Comparison of ENCODE assay signal across 9 cellular contexts in genomic region chr10:104809288-104810090, GRCh38.
DNase-seq lines count a peak whose midpoint lies in the region; ATAC-seq and TF ChIP-seq lines count a peak whose summit lies in the region.
"Had no signal": no experiment of that assay in that cellular context is flagged by ENCODE, and none has a peak within 500 bp of the region (broad histone marks: within the 10 kb centered on the region; RNA-seq: fewer than 3 reads in every experiment).

No MANE protein-coding gene starts in this region.

- H3K4me1 ChIP-seq in DND-41 (ENCODE audit: insufficient read depth, low read length), result no peaks in the 10 kb centered on the region

- no peaks in the 10 kb centered on the region for H3K79me2 ChIP-seq in DND-41 (ENCODE audit: insufficient read depth, low read length)

- H3K4me3 ChIP-seq in DND-41 (ENCODE audit: low read depth in 1 of 2, low read length in 2 of 2), result no peak overlapping the region
- H3K4me3 ChIP-seq: mucosa of descending colon had no signal

- H3K27me3 ChIP-seq in DND-41 (ENCODE audit: insufficient read depth, low read length, poor library complexity), result no peaks in the 10 kb centered on the region

- no peak for TF ChIP-seq CTCF in DND-41 (IDR thresholded peaks at IDR 0.05; ENCODE audit: borderline replicate concordance, extremely low read depth, low read length, poor library complexity, severe bottlenecking)

- no peaks in the 10 kb centered on the region for H4K20me1 ChIP-seq in DND-41 (ENCODE audit: insufficient read depth, low read length)

- no peak overlapping the region for H3K27ac ChIP-seq in DND-41 (ENCODE audit: low read length)

- H2AFZ ChIP-seq in DND-41 (ENCODE audit: low read depth, low read length), result no peak overlapping the region

- H3K9me3 ChIP-seq in DND-41 (ENCODE audit: insufficient read depth, low read length, severe bottlenecking), result no peaks in the 10 kb centered on the region
- H3K9me3 ChIP-seq: mucosa of descending colon had no signal

- no peaks in the 10 kb centered on the region for H3K36me3 ChIP-seq in DND-41 (ENCODE audit: insufficient read depth, low read length)

- no peak overlapping the region for H3K4me2 ChIP-seq in DND-41 (ENCODE audit: insufficient read depth, low read length)

- H3K9ac ChIP-seq in DND-41 (ENCODE audit: low read depth, low read length), result no peak overlapping the region

- DNase-seq in DND-41, result peak; percentile 4
- peak; percentile 12 for DNase-seq in HK-2 (ENCODE audit: unreplicated experiment)
- peak; percentile 5 for DNase-seq in dermis blood vessel endothelial cell
- no peak for DNase-seq in activated CD8-positive, alpha-beta memory T cell treated with anti-CD3 and anti-CD28 coated beads, Interleukin-2, amount 50 U/mL, for 4 hours
- DNase-seq in HuH-7.5 (ENCODE audit: low spot score), result no peak
- DNase-seq in SHP77 (lab: John Stamatoyannopoulos, UW), result no peak
- DNase-seq in AML-193 (lab: John Stamatoyannopoulos, UW), result no peak
- DNase-seq: mucosa of descending colon had no signal

- no peak for ATAC-seq in DND-41 (ENCODE audit: insufficient read depth, low read depth)
- ATAC-seq in GM21717 (IDR thresholded peaks at IDR 0.05; ENCODE audit: unreplicated experiment), result peak; percentile 78
- ATAC-seq: mucosa of descending colon had no signal

Comparison
In these comparisons a context has a peak if more than half of its experiments do, and no peak if none do; other contexts are left out.
1. DNase-seq: peak in DND-41 (single experiment), HK-2 (single experiment) and dermis blood vessel endothelial cell (single experiment); none in activated CD8-positive, alpha-beta memory T cell treated with anti-CD3 and anti-CD28 coated beads, Interleukin-2, amount 50 U/mL, for 4 hours (single experiment), HuH-7.5 (single experiment), SHP77 (0 of 2) and AML-193 (0 of 2).